Comparison of ENCODE assay signal across 25 cellular contexts in the genomic region with DNA sequence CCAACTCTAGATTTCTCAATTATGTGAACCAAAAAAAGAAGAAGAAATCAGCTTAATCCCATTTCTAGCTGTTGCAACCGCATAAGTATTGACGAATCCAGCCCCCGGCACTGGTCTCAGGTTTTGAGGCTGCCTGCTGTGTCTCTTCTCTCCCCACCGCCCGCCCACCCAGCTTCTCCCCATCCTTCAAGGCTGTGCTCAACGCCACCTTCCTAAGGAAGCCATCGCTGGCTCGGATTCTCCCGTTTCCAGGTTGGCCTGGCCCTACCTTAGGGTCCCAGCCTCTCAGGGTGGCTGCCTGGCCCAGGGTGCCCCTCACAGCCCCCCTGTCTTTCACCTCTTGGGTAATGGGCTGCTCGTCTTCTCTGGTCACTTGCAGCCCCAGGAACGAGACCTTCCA.
DNase-seq lines count a peak whose midpoint lies in the region; ATAC-seq, FAIRE-seq and TF ChIP-seq lines count a peak whose summit lies in the region.
"Had no signal": no experiment of that assay in that cellular context is flagged by ENCODE, and none has a peak within 500 bp of the region (broad histone marks: within the 10 kb centered on the region; RNA-seq: fewer than 3 reads in every experiment).

No MANE protein-coding gene starts in this region.

- H4K91ac ChIP-seq in neuronal stem cell (ENCODE audit: low read depth, low read length, poor library complexity): no peak overlapping the region

- no peaks in the 10 kb centered on the region for H3K79me1 ChIP-seq in neuronal stem cell (ENCODE audit: low read depth, low read length)

- no peak overlapping the region for H2BK12ac ChIP-seq in neuronal stem cell (ENCODE audit: low read length)

- no peak overlapping the region for H3K4ac ChIP-seq in neuronal stem cell (ENCODE audit: low read length)

- no peak overlapping the region for H2BK120ac ChIP-seq in neuronal stem cell (ENCODE audit: low read depth, low read length)

- no peak overlapping the region for H2AK5ac ChIP-seq in neuronal stem cell (ENCODE audit: low read depth, low read length)

- no peaks in the 10 kb centered on the region for H3K27me3 ChIP-seq in neuronal stem cell (ENCODE audit: control insufficient read depth in 3 of 3, insufficient read depth in 3 of 3, low read depth in 1 of 3, low read length in 3 of 3)
- H3K27me3 ChIP-seq: BE2C had no signal

- H3K36me3 ChIP-seq in kidney (ENCODE audit: control insufficient read depth in 1 of 2, insufficient read depth in 2 of 2, low read length in 2 of 2) (no peaks in the 10 kb centered on the region), neuronal stem cell (replicated peaks in 1 of 2; ENCODE audit: control insufficient read depth in 2 of 2, insufficient read depth in 2 of 2, low read length in 2 of 2) (no peaks in the 10 kb centered on the region)
- H3K36me3 ChIP-seq: BE2C, BLaER1 had no signal

- no peaks in the 10 kb centered on the region for H3K4me1 ChIP-seq in kidney (ENCODE audit: control insufficient read depth in 1 of 2, insufficient read depth in 1 of 2, low read depth in 1 of 2, low read length in 2 of 2)
- H3K4me1 ChIP-seq in neuronal stem cell (ENCODE audit: control insufficient read depth in 2 of 2, insufficient read depth in 1 of 2, low read depth in 1 of 2, low read length in 2 of 2): peaks cover 0 to 2% of the 10 kb centered on the region in 2 donors
- H3K4me1 ChIP-seq: BE2C had no signal

- FAIRE-seq in kidney (lab: Jason Lieb, UNC): no peak
- FAIRE-seq: A204.1, GM12878, GM12892, GM18507 had no signal

- DNase-seq in kidney: peak; percentile 56
- no peak for DNase-seq in neuronal stem cell (ENCODE audit: low spot score)
- DNase-seq in amygdala (lab: John Stamatoyannopoulos, UW): no peak
- DNase-seq: 8988T; ACHN; BE2C; C1 segment of cervical spinal cord; CD4-positive, alpha-beta memory T cell; CD4-positive, CD25-positive, alpha-beta regulatory T cell; CD8-positive, alpha-beta memory T cell; COR-L47; DMS 273 treated with DMSO at 0.1 percent for 48 hours; DMS153; DMS53; DMS79; DND-41; EL; GDM1 had no signal

- H3K4me2 ChIP-seq in neuronal stem cell (ENCODE audit: insufficient read depth, low read length, poor library complexity, severe bottlenecking): no peak overlapping the region
- H3K4me2 ChIP-seq: BLaER1 had no signal

- intact Hi-C loops in kidney (cut with DNase I): no loop called here

- H3K14ac ChIP-seq in neuronal stem cell (ENCODE audit: low read length): peak overlapping the region; percentile 77

- H3K9ac ChIP-seq in kidney (ENCODE audit: low read length in 2 of 2) (no peak overlapping the region), neuronal stem cell (ENCODE audit: low read depth, low read length, poor library complexity) (no peak overlapping the region)
- H3K9ac ChIP-seq: BLaER1 had no signal

- H3K23ac ChIP-seq in neuronal stem cell (ENCODE audit: low read depth, low read length, poor library complexity): no peak overlapping the region

- ATAC-seq in GM19395 (IDR thresholded peaks at IDR 0.05; ENCODE audit: unreplicated experiment) (no peak), HG02571 (IDR thresholded peaks at IDR 0.05; ENCODE audit: unreplicated experiment) (no peak)
- ATAC-seq: GM12878 had no signal

- no peak overlapping the region for H2AFZ ChIP-seq in neuronal stem cell (ENCODE audit: low read length)

- no peak overlapping the region for H2BK5ac ChIP-seq in neuronal stem cell (ENCODE audit: low read length)

- no peak for TF ChIP-seq CTCF in kidney (IDR thresholded peaks at IDR 0.05; ENCODE audit: borderline replicate concordance, extremely low read depth, insufficient read depth)

- no CpG with 5 or more reads among the region's 11 CpGs for WGBS in neuronal stem cell (ENCODE audit: extremely low coverage in 2 of 2, insufficient read length in 2 of 2, insufficient replicate concordance in 1 of 2), 2 donors

- H2BK15ac ChIP-seq in neuronal stem cell (ENCODE audit: low read length): no peak overlapping the region

- H3K4me3 ChIP-seq in kidney (ENCODE audit: low read length in 2 of 2) (no peak overlapping the region), neuronal stem cell (ENCODE audit: low read length in 2 of 2) (no peak overlapping the region)
- H3K4me3 ChIP-seq: BLaER1, GM12878 had no signal

- no peak overlapping the region for H3K27ac ChIP-seq in kidney (ENCODE audit: low read depth in 2 of 2, low read length in 2 of 2)
- H3K27ac ChIP-seq in neuronal stem cell (replicated peaks; ENCODE audit: low read length): no peak overlapping the region
- H3K27ac ChIP-seq: BLaER1 had no signal

- peak overlapping the region; percentile 51 for H3K18ac ChIP-seq in neuronal stem cell (ENCODE audit: low read length)

- H3K9me3 ChIP-seq in kidney (ENCODE audit: control insufficient read depth in 1 of 2, low read length in 2 of 2): no peaks in the 10 kb centered on the region
- H3K9me3 ChIP-seq in neuronal stem cell (replicated peaks in 1 of 2; ENCODE audit: control insufficient read depth in 2 of 2, insufficient read depth in 1 of 2, low read depth in 1 of 2, low read length in 2 of 2): no peaks in the 10 kb centered on the region
- H3K9me3 ChIP-seq: BE2C had no signal

- no peak overlapping the region for H4K8ac ChIP-seq in neuronal stem cell (ENCODE audit: low read depth, low read length)
